In genomic region chr6:156773935-156774871, GRCh38 we compare ENCODE assay signal across 13 cellular contexts. TPM values are rescaled to one million over a fixed set of nuclear protein-coding genes. Genes with fewer than 3 reads are reported as not detected.
DNase-seq lines count a peak whose midpoint lies in the region; ATAC-seq and TF ChIP-seq lines count a peak whose summit lies in the region.
"Had no signal": no experiment of that assay in that cellular context is flagged by ENCODE, and none has a peak within 500 bp of the region (broad histone marks: within the 10 kb centered on the region; RNA-seq: fewer than 3 reads in every experiment).

No MANE protein-coding gene starts in this region.

- DNase-seq in coronary artery (ENCODE audit: low spot score) (no peak), ovary (no peak), SIG-M5 (lab: John Stamatoyannopoulos, UW) (no peak), NCI-H748 treated with DMSO at 0.1 percent for 48 hours (lab: John Stamatoyannopoulos, UW) (no peak)
- DNase-seq in activated naive CD4-positive, alpha-beta T cell treated with Interleukin-2 at 50 U/mL for 16 hours = no peak
- DNase-seq: activated effector memory CD4-positive, alpha-beta T cell treated with anti-CD3 and anti-CD28 coated beads, Interleukin-2, amount 50 U/mL, for 16 hours; dermis blood vessel endothelial cell; NCI-H510A had no signal

- H3K27ac ChIP-seq in ACC112 (ENCODE audit: low read depth, low read length) (no peak overlapping the region), HEK293 (ENCODE audit: extremely low read depth, low read depth, low read length) (no peak overlapping the region), coronary artery (peak overlapping the region; percentile 70 to 96), ovary (peak overlapping the region; percentile 62 to 96)
- H3K27ac ChIP-seq: C4-2B had no signal

- WGBS in ovary, 3 donors = 55 to 67% (median 62%) methylated on average over 15 of the region's 15 CpGs

- peaks cover 24% of the 10 kb centered on the region for H3K79me2 ChIP-seq in ACC112 (ENCODE audit: control insufficient read depth, insufficient read depth, low read length, unreplicated experiment)

- H3K4me1 ChIP-seq in ACC112 (ENCODE audit: control insufficient read depth, insufficient read depth, low read length, unreplicated experiment) = peaks cover 19% of the 10 kb centered on the region
- peaks cover 11% of the 10 kb centered on the region for H3K4me1 ChIP-seq in HEK293 (ENCODE audit: control insufficient read depth, insufficient read depth, low read length)
- peaks cover 5% of the 10 kb centered on the region for H3K4me1 ChIP-seq in ovary (ENCODE audit: insufficient read depth)

- intact Hi-C loops in ovary (cut with DNase I) = loop anchor here in 2 of 4 donors (10.0 kb wide), 2 partner anchors 209 to 251 kb away; no protein-coding TSS in a partner anchor

- CTCF ChIA-PET in HEK293 (lab: Yijun Ruan, JAX) = interaction anchor here (0.6 kb wide), 1 partner anchor 215 kb away, joined by 3 read pairs; no protein-coding TSS in a partner anchor

- TF ChIP-seq CTCF in HEK293 (tag by site-specific recombination; IDR thresholded peaks at IDR 0.05) = no peak
- no peak for TF ChIP-seq CTCF in coronary artery (IDR thresholded peaks at IDR 0.05)
- TF ChIP-seq CTCF in ovary (IDR thresholded peaks at IDR 0.05) = no peak

- POLR2A ChIA-PET in HEK293 (lab: Yijun Ruan, JAX) = no interaction called here

- H3K36me3 ChIP-seq in ACC112 (ENCODE audit: insufficient read depth, low read length) = no peaks in the 10 kb centered on the region
- no peaks in the 10 kb centered on the region for H3K36me3 ChIP-seq in HEK293 (ENCODE audit: control insufficient read depth in 2 of 2, insufficient read depth in 1 of 2, low read length in 2 of 2)
- H3K36me3 ChIP-seq in ovary = no peaks in the 10 kb centered on the region

- peak overlapping the region; percentile 64 for H2AFZ ChIP-seq in ACC112 (ENCODE audit: low read length, unreplicated experiment)

- H3K27me3 ChIP-seq in ACC112 (ENCODE audit: insufficient read depth, low read length) (no peaks in the 10 kb centered on the region), ovary (no peaks in the 10 kb centered on the region)

- no peak for ATAC-seq in HG02571 (IDR thresholded peaks at IDR 0.05; ENCODE audit: unreplicated experiment)
- ATAC-seq: stimulated activated effector memory CD8-positive, alpha-beta T cell treated with anti-CD3 and anti-CD28 coated beads, Interleukin-12 subunit alpha, Interleukin-12 subunit beta, amount 100 ng/mL, for 72 hours had no signal

- H3K9me3 ChIP-seq in HEK293 (ENCODE audit: control insufficient read depth, insufficient read depth, low read depth, low read length) (no peaks in the 10 kb centered on the region), ovary (no peaks in the 10 kb centered on the region)

- no peak for TF ChIP-seq POLR2A in ovary (IDR thresholded peaks at IDR 0.05)

- TF ChIP-seq EP300 in ovary (IDR thresholded peaks at IDR 0.05) = no peak

- H3K4me3 ChIP-seq in ACC112 (ENCODE audit: low read depth, low read length) (peak overlapping the region; percentile 53), HEK293 (ENCODE audit: low read depth, low read length) (no peak overlapping the region), coronary artery (peak overlapping the region; percentile 16), ovary (no peak overlapping the region)

TF ChIP-seq in HEK293, 187 proteins besides CTCF, POLR2A, EP300 and RAD21:
- TF ChIP-seq ZBTB6 (tag by site-specific recombination; IDR thresholded peaks at IDR 0.05) (no peak), GFI1B (tag by site-specific recombination; IDR thresholded peaks at IDR 0.05) (no peak), ZNF544 (tag by site-specific recombination; IDR thresholded peaks at IDR 0.05) (no peak), ZFP41 (tag by site-specific recombination; IDR thresholded peaks at IDR 0.05; ENCODE audit: borderline replicate concordance) (no peak), ZFHX2 (tag by site-specific recombination; conservative IDR thresholded peaks at IDR 0.05) (peak; percentile 60), ZNF37A (tag by site-specific recombination; IDR thresholded peaks at IDR 0.05) (no peak), YY1 (tag by site-specific recombination; IDR thresholded peaks at IDR 0.05) (no peak), ZNF335 (tag by site-specific recombination; conservative IDR thresholded peaks at IDR 0.05) (no peak), ZNF629 (tag by site-specific recombination; IDR thresholded peaks at IDR 0.05) (no peak), INSM2 (tag by site-specific recombination; IDR thresholded peaks at IDR 0.05) (no peak), ZSCAN18 (tag by site-specific recombination; IDR thresholded peaks at IDR 0.05) (no peak), KLF9 (tag by site-specific recombination; IDR thresholded peaks at IDR 0.05; ENCODE audit: low read depth) (no peak), ZXDB (tag by site-specific recombination; IDR thresholded peaks at IDR 0.05) (no peak), EGR2 (tag by site-specific recombination; IDR thresholded peaks at IDR 0.05; ENCODE audit: low read depth) (peak; percentile 43; the same call in 1 of the 2 replicates), ZNF114 (tag by site-specific recombination; IDR thresholded peaks at IDR 0.05) (no peak)
- TF ChIP-seq, protein P1, sequence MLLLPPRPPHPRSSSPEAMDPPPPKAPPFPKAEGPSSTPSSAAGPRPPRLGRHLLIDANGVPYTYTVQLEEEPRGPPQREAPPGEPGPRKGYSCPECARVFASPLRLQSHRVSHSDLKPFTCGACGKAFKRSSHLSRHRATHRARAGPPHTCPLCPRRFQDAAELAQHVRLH (tag by site-specific recombination; IDR thresholded peaks at IDR 0.05) = no peak
- TF ChIP-seq, protein P2, sequence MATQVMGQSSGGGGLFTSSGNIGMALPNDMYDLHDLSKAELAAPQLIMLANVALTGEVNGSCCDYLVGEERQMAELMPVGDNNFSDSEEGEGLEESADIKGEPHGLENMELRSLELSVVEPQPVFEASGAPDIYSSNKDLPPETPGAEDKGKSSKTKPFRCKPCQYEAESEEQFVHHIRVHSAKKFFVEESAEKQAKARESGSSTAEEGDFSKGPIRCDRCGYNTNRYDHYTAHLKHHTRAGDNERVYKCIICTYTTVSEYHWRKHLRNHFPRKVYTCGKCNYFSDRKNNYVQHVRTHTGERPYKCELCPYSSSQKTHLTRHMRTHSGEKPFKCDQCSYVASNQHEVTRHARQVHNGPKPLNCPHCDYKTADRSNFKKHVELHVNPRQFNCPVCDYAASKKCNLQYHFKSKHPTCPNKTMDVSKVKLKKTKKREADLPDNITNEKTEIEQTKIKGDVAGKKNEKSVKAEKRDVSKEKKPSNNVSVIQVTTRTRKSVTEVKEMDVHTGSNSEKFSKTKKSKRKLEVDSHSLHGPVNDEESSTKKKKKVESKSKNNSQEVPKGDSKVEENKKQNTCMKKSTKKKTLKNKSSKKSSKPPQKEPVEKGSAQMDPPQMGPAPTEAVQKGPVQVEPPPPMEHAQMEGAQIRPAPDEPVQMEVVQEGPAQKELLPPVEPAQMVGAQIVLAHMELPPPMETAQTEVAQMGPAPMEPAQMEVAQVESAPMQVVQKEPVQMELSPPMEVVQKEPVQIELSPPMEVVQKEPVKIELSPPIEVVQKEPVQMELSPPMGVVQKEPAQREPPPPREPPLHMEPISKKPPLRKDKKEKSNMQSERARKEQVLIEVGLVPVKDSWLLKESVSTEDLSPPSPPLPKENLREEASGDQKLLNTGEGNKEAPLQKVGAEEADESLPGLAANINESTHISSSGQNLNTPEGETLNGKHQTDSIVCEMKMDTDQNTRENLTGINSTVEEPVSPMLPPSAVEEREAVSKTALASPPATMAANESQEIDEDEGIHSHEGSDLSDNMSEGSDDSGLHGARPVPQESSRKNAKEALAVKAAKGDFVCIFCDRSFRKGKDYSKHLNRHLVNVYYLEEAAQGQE (tag by site-specific recombination; IDR thresholded peaks at IDR 0.05) = no peak

RNA-seq across cellular contexts. Expression of gene ARID1B, which starts 3.0 kb away (rescaled TPM):
- 100 to 1,000 TPM in 6 of 7 donors, 10 to 100 TPM in 1; 96.3 to 144 (median 106) TPM for total RNA-seq in ovary
- polyA plus RNA-seq in ovary = 10 to 100 TPM; 33.2 to 58.5 TPM

Comparison
In these comparisons a context has a peak if more than half of its experiments do, and no peak if none do; other contexts are left out.
1. H3K27ac ChIP-seq: peak in coronary artery (2 of 2) and ovary (2 of 2); none in ACC112 (single experiment) and HEK293 (single experiment).
2. H3K4me3 ChIP-seq: peak in ACC112 (single experiment) and coronary artery (single experiment); none in HEK293 (single experiment) and ovary (single experiment).